Comparison of ENCODE assay signal across 18 cellular contexts in genomic region chr16:200388-200787, GRCh38. TPM values are rescaled to one million over a fixed set of nuclear protein-coding genes. Genes with fewer than 3 reads are reported as not detected.
A peak's percentile ranks its signal among the peaks of the same experiment; 100 is the strongest.
DNase-seq lines count a peak whose midpoint lies in the region; FAIRE-seq and TF ChIP-seq lines count a peak whose summit lies in the region.
"Had no signal": no experiment of that assay in that cellular context is flagged by ENCODE, and none has a peak within 500 bp of the region (broad histone marks: within the 10 kb centered on the region; RNA-seq: fewer than 3 reads in every experiment).

No MANE protein-coding gene starts in this region.

- FAIRE-seq in bronchial epithelial cell (lab: Jason Lieb, UNC) = no peak

- peak overlapping the region; percentile 53 for H3K27ac ChIP-seq in mesodermal cell (ENCODE audit: low read depth, low read length, severe bottlenecking)
- H3K27ac ChIP-seq: C4-2B, right atrium auricular region had no signal

- no peak overlapping the region for H3K4me3 ChIP-seq in bronchial epithelial cell (ENCODE audit: low read depth, low read length)
- H3K4me3 ChIP-seq in mesodermal cell (ENCODE audit: extremely low read depth, insufficient read depth, low read length, poor library complexity, severe bottlenecking) = no peak overlapping the region
- H3K4me3 ChIP-seq: right atrium auricular region had no signal

- no peak for TF ChIP-seq CTCF in bronchial epithelial cell (IDR thresholded peaks at IDR 0.05; ENCODE audit: insufficient read depth, low read length, severe bottlenecking)

- H3K27me3 ChIP-seq in bronchial epithelial cell (ENCODE audit: control insufficient read depth, insufficient read depth, low read length) = no peaks in the 10 kb centered on the region
- H3K27me3 ChIP-seq: right atrium auricular region had no signal

- H3K36me3 ChIP-seq in bronchial epithelial cell (ENCODE audit: control insufficient read depth, insufficient read depth, low read length) (peaks cover 21% of the 10 kb centered on the region), mesodermal cell (ENCODE audit: control insufficient read depth, insufficient read depth, low read length) (peaks cover 89% of the 10 kb centered on the region)

- H3K9me3 ChIP-seq in mesodermal cell (ENCODE audit: control insufficient read depth, low read length) = no peaks in the 10 kb centered on the region
- H3K9me3 ChIP-seq: right atrium auricular region had no signal

- WGBS in mesodermal cell (ENCODE audit: insufficient coverage in 2 of 2), 2 experiments = 90 to 100% methylated on average over 3 to 4 of the region's 5 CpGs

- DNase-seq in EH (ENCODE audit: low read depth) (peak; percentile 76), NCI-H2171 treated with DMSO at 0.1 percent for 48 hours (lab: John Stamatoyannopoulos, UW) (peak; percentile 61), bronchial epithelial cell (ENCODE audit: low read depth) (peak; percentile 53), Kasumi-1 (lab: John Stamatoyannopoulos, UW) (no peak), NCI-H1417 (lab: John Stamatoyannopoulos, UW) (no peak)
- no peak for DNase-seq in activated CD4-positive, CD25-positive, alpha-beta regulatory T cell treated with anti-CD3 and anti-CD28 coated beads, Interleukin-2, amount 50 U/mL, for 72 hours
- no peak for DNase-seq in activated CD8-positive, alpha-beta memory T cell treated with anti-CD3 and anti-CD28 coated beads for 24 hours
- DNase-seq: DMS79 treated with DMSO at 0.1 percent for 48 hours; effector memory CD8-positive, alpha-beta T cell; head of caudate nucleus; NCI-H1694 treated with DMSO at 0.1 percent for 48 hours; SHP77; stimulated activated CD4-positive, alpha-beta T cell treated with anti-CD3 and anti-CD28 coated beads, Interleukin-4, amount 100 ng/mL, for 1 hour; T-helper 9 cell had no signal

- peaks cover 8% of the 10 kb centered on the region for H3K4me1 ChIP-seq in mesodermal cell (ENCODE audit: control insufficient read depth, insufficient read depth, low read length, poor library complexity, severe bottlenecking)
- H3K4me1 ChIP-seq: right atrium auricular region had no signal

RNA-seq across cellular contexts. Expression of gene HBQ1, which starts 20.1 kb away (rescaled TPM):
- not detected in 2 replicates for total RNA-seq in bronchial epithelial cell
- polyA plus RNA-seq in mesodermal cell (2013, experiment 1 of 2) = not detected
- polyA plus RNA-seq in mesodermal cell (2013, experiment 2 of 2) = 1.2 TPM
- total RNA-seq: urinary bladder had no signal
- polyA plus RNA-seq: urinary bladder had no signal

RNA-seq across cellular contexts. Expression of gene HBA1, which starts 23.9 kb away (rescaled TPM):
- not detected in 2 replicates for total RNA-seq in bronchial epithelial cell
- polyA plus RNA-seq in mesodermal cell (2013, experiment 1 of 2) = not detected
- not detected for polyA plus RNA-seq in mesodermal cell (2013, experiment 2 of 2)

RNA-seq across cellular contexts. Expression of gene HBA2, which starts 27.7 kb away (rescaled TPM):
- total RNA-seq in bronchial epithelial cell = not detected in 2 replicates
- polyA plus RNA-seq in mesodermal cell (2013, experiment 1 of 2) = not detected
- not detected for polyA plus RNA-seq in mesodermal cell (2013, experiment 2 of 2)

RNA-seq across cellular contexts. Expression of gene LUC7L, which starts 28.9 kb away (rescaled TPM):
- total RNA-seq in bronchial epithelial cell = 28.5 and 29.5 TPM in 2 replicates
- polyA plus RNA-seq in mesodermal cell (2013, experiment 1 of 2) = 116 TPM
- polyA plus RNA-seq in mesodermal cell (2013, experiment 2 of 2) = 91.2 TPM

RNA-seq across cellular contexts. Expression of gene FAM234A, which starts 34.2 kb away (rescaled TPM):
- 11.3 and 39.3 TPM in 2 replicates for total RNA-seq in bronchial epithelial cell
- 76.2 TPM for polyA plus RNA-seq in mesodermal cell (2013, experiment 1 of 2)
- 68.4 TPM for polyA plus RNA-seq in mesodermal cell (2013, experiment 2 of 2)

Comparison
In these comparisons a context has a peak if more than half of its experiments do, and no peak if none do; other contexts are left out.
1. DNase-seq: peak in EH (single experiment), NCI-H2171 treated with DMSO at 0.1 percent for 48 hours (single experiment) and bronchial epithelial cell (single experiment); none in Kasumi-1 (0 of 2), activated CD4-positive, CD25-positive, alpha-beta regulatory T cell treated with anti-CD3 and anti-CD28 coated beads, Interleukin-2, amount 50 U/mL, for 72 hours (single experiment), NCI-H1417 (0 of 3) and activated CD8-positive, alpha-beta memory T cell treated with anti-CD3 and anti-CD28 coated beads for 24 hours (single experiment).